25 cellular contexts compared by ENCODE assay signal in genomic region chr11:10315083-10315482, GRCh38.
"Had no signal": no experiment of that assay in that cellular context is flagged by ENCODE, and none has a peak within 500 bp of the region (broad histone marks: within the 10 kb centered on the region; RNA-seq: fewer than 3 reads in every experiment).

No MANE protein-coding gene starts in this region.

- H3K27ac ChIP-seq: brain microvascular endothelial cell, Peyer's patch, VCaP had no signal

- H3K27me3 ChIP-seq: brain microvascular endothelial cell, Peyer's patch had no signal

- H3K36me3 ChIP-seq: brain microvascular endothelial cell, Peyer's patch had no signal

- H3K9me3 ChIP-seq: Peyer's patch had no signal

- H3K4me3 ChIP-seq: Peyer's patch had no signal

- DNase-seq: activated CD4-positive, alpha-beta memory T cell treated with anti-CD3 and anti-CD28 coated beads, Interleukin-2, amount 10 ng/mL, durations not matched to agents 7 days and 5 days; activated CD4-positive, alpha-beta T cell treated with anti-CD3 and anti-CD28 coated beads for 1 hour; activated CD4-positive, alpha-beta T cell treated with anti-CD3 and anti-CD28 coated beads for 48 hours; activated CD4-positive, CD25-positive, alpha-beta regulatory T cell; activated CD8-positive, alpha-beta memory T cell treated with anti-CD3 and anti-CD28 coated beads for 24 hours; activated CD8-positive, alpha-beta memory T cell treated with anti-CD3 and anti-CD28 coated beads, Interleukin-2, amount 10 ng/mL, durations not matched to agents 7 days and 5 days; activated CD8-positive, alpha-beta memory T cell treated with anti-CD3 and anti-CD28 coated beads, Interleukin-2, amount 50 U/mL, for 48 hours; activated effector memory CD4-positive, alpha-beta T cell treated with anti-CD3 and anti-CD28 coated beads, Interleukin-2, amount 50 U/mL, for 16 hours; activated naive CD4-positive, alpha-beta T cell; activated naive CD4-positive, alpha-beta T cell treated with anti-CD3 and anti-CD28 coated beads, Interleukin-2, amount 50 U/mL, for 16 hours; activated naive CD8-positive, alpha-beta T cell treated with anti-CD3 and anti-CD28 coated beads for 36 hours; activated T-cell treated with anti-CD3 and anti-CD28 coated beads, Interleukin-2, amount 50 U/mL, for 48 hours; amniotic stem cell; aorta; central memory CD4-positive, alpha-beta T cell; NCI-H1092 treated with DMSO at 0.1 percent for 48 hours; NCI-H146; NCI-H187; NCI-H226; NCI-H446 treated with DMSO at 0.1 percent for 48 hours; NK-92 treated with Interleukin-12 subunit alpha and Interleukin-12 subunit beta, amount 100 ng/mL, for 24 hours; T-helper 9 cell had no signal
